25 cellular contexts compared by ENCODE assay signal in genomic region chr4:52628543-52628942, GRCh38.
"Had no signal": no experiment of that assay in that cellular context is flagged by ENCODE, and none has a peak within 500 bp of the region (broad histone marks: within the 10 kb centered on the region; RNA-seq: fewer than 3 reads in every experiment).

No MANE protein-coding gene starts in this region.

- DNase-seq: activated CD4-positive, alpha-beta memory T cell treated with anti-CD3 and anti-CD28 coated beads, Interleukin-2, amount 10 ng/mL, durations not matched to agents 7 days and 5 days; activated CD4-positive, alpha-beta T cell treated with anti-CD3 and anti-CD28 coated beads, Interleukin-2, amount 10 ng/mL, durations not matched to agents 24 days and 14 days; activated CD4-positive, CD25-positive, alpha-beta regulatory T cell treated with anti-CD3 and anti-CD28 coated beads, Interleukin-2, amount 50 U/mL, for 72 hours; activated CD8-positive, alpha-beta memory T cell treated with anti-CD3 and anti-CD28 coated beads, Interleukin-2, amount 50 U/mL, for 48 hours; activated gamma-delta T cell; activated naive CD4-positive, alpha-beta T cell treated with anti-CD3 and anti-CD28 coated beads, Interleukin-2, amount 10 ng/mL, durations not matched to agents 7 days and 5 days; activated naive CD8-positive, alpha-beta T cell treated with anti-CD3 and anti-CD28 coated beads, Interleukin-2, amount 10 ng/mL, durations not matched to agents 7 days and 5 days; activated T-cell treated with anti-CD3 and anti-CD28 coated beads, Interleukin-2, amount 50 U/mL, for 24 hours; effector CD8-positive, alpha-beta T cell; erythroblast; kidney glomerular epithelial cell; retina; stimulated activated CD4-positive, alpha-beta T cell treated with anti-CD3 and anti-CD28 coated beads, Interleukin-12 subunit alpha, Interleukin-12 subunit beta, amount 100 ng/mL, for 4 hours; stimulated activated CD4-positive, alpha-beta T cell treated with anti-CD3 and anti-CD28 coated beads, Interleukin-4, amount 100 ng/mL, for 1 hour; T-helper 17 cell; T1000; thyroid gland; upper lobe of left lung; WERI-Rb-1 had no signal

- H3K9me3 ChIP-seq: breast epithelium, mucosa of descending colon, thyroid gland, upper lobe of left lung, vagina had no signal

- H3K4me1 ChIP-seq: breast epithelium, thyroid gland, upper lobe of left lung, vagina had no signal

- H3K4me3 ChIP-seq: breast epithelium, lung, mucosa of descending colon, thyroid gland, upper lobe of left lung, vagina had no signal

- H3K36me3 ChIP-seq: breast epithelium, WERI-Rb-1 had no signal

- ATAC-seq: mucosa of descending colon; natural killer cell treated with Interleukin-12 subunit alpha and Interleukin-12 subunit beta and Interleukin-15 and Interleukin-18, amount 100 ng/mL, for 72 hours; SK-N-SH treated with all-trans-retinoic acid at 6 μM for 48 hours; T-helper 17 cell had no signal

- H3K27me3 ChIP-seq: breast epithelium, thyroid gland, upper lobe of left lung, vagina had no signal

- H3K27ac ChIP-seq: thyroid gland, upper lobe of left lung, vagina, WERI-Rb-1 had no signal
